Comparison of ENCODE assay signal across 8 cellular contexts in genomic region chr9:128371622-128372117, GRCh38. TPM values are rescaled to one million over a fixed set of nuclear protein-coding genes. Genes with fewer than 3 reads are reported as not detected.
DNase-seq lines count a peak whose midpoint lies in the region; ATAC-seq lines count a peak whose summit lies in the region.

No MANE protein-coding gene starts in this region.

- H3K27ac ChIP-seq in substantia nigra (ENCODE audit: low read depth, low read length, poor library complexity, severe bottlenecking), result peak overlapping the region; percentile 99

- no peak for ATAC-seq in activated naive CD8-positive, alpha-beta T cell treated with anti-CD3 and anti-CD28 coated beads, Interleukin-2, amount 10 ng/mL, durations not matched to agents 7 days and 5 days (ENCODE audit: low read depth)
- ATAC-seq in GM21717 (IDR thresholded peaks at IDR 0.05; ENCODE audit: unreplicated experiment), result no peak

- H3K9me3 Mint-ChIP-seq in activated naive CD8-positive, alpha-beta T cell treated with anti-CD3 and anti-CD28 coated beads, Interleukin-2, amount 10 ng/mL, durations not matched to agents 7 days and 5 days, result no peaks in the 10 kb centered on the region
- H3K9me3 Mint-ChIP-seq in immature natural killer cell, result no peaks in the 10 kb centered on the region

- DNase-seq in NOMO-1 treated with dmso at 0.1 percent for 144 hours (lab: John Stamatoyannopoulos, UW; ENCODE audit: unreplicated experiment) (peak; percentile 56), NOMO-1 (lab: John Stamatoyannopoulos, UW; ENCODE audit: unreplicated experiment in 2 of 2) (no peak), immature natural killer cell (no peak), substantia nigra (lab: John Stamatoyannopoulos, UW) (no peak), GDM1 (lab: John Stamatoyannopoulos, UW) (no peak), NCI-H510A treated with DMSO at 0.1 percent for 48 hours (lab: John Stamatoyannopoulos, UW) (no peak)
- no peak for DNase-seq in activated naive CD8-positive, alpha-beta T cell treated with anti-CD3 and anti-CD28 coated beads, Interleukin-2, amount 10 ng/mL, durations not matched to agents 7 days and 5 days

- POLR2A ChIA-PET in activated naive CD8-positive, alpha-beta T cell treated with anti-CD3 and anti-CD28 coated beads, Interleukin-2, amount 10 ng/mL, durations not matched to agents 7 days and 5 days (lab: Charles Lee), result interaction anchor here (0.6 to 2.7 kb wide), 12 partner anchors 10 to 296 kb away, joined by 3 to 23 read pairs (median 4); partner anchors contain the start of genes CERCAM, GLE1 and SPTAN1

- peaks cover 25% of the 10 kb centered on the region for H3K4me1 Mint-ChIP-seq in activated naive CD8-positive, alpha-beta T cell treated with anti-CD3 and anti-CD28 coated beads, Interleukin-2, amount 10 ng/mL, durations not matched to agents 7 days and 5 days
- H3K4me1 Mint-ChIP-seq in immature natural killer cell, result peaks cover 35 to 39% of the 10 kb centered on the region in 2 donors

- H3K36me3 Mint-ChIP-seq in activated naive CD8-positive, alpha-beta T cell treated with anti-CD3 and anti-CD28 coated beads, Interleukin-2, amount 10 ng/mL, durations not matched to agents 7 days and 5 days, result peaks cover 7% of the 10 kb centered on the region
- peaks cover 0 to 4% (median 0%) of the 10 kb centered on the region in 3 donors for H3K36me3 Mint-ChIP-seq in immature natural killer cell

- no peaks in the 10 kb centered on the region for H3K27me3 Mint-ChIP-seq in activated naive CD8-positive, alpha-beta T cell treated with anti-CD3 and anti-CD28 coated beads, Interleukin-2, amount 10 ng/mL, durations not matched to agents 7 days and 5 days
- peaks cover 2 to 16% (median 4%) of the 10 kb centered on the region in 3 donors for H3K27me3 Mint-ChIP-seq in immature natural killer cell (ENCODE audit: low read depth in 3 of 3)

- peak overlapping the region; percentile 93 for H3K4me3 Mint-ChIP-seq in activated naive CD8-positive, alpha-beta T cell treated with anti-CD3 and anti-CD28 coated beads, Interleukin-2, amount 10 ng/mL, durations not matched to agents 7 days and 5 days
- H3K4me3 Mint-ChIP-seq in immature natural killer cell, result peak overlapping the region; percentile 95 to 99 (median 96)

- H3K27ac Mint-ChIP-seq in activated naive CD8-positive, alpha-beta T cell treated with anti-CD3 and anti-CD28 coated beads, Interleukin-2, amount 10 ng/mL, durations not matched to agents 7 days and 5 days, result peak overlapping the region; percentile 90
- peak overlapping the region; percentile 95 to 99 (median 98) for H3K27ac Mint-ChIP-seq in immature natural killer cell

RNA-seq across cellular contexts. Expression of gene URM1, which starts 0.5 kb away (rescaled TPM):
- 10 to 100 TPM; 60.7 to 63.4 TPM for total RNA-seq in activated naive CD8-positive, alpha-beta T cell treated with anti-CD3 and anti-CD28 coated beads, Interleukin-2, amount 10 ng/mL, durations not matched to agents 7 days and 5 days
- polyA plus RNA-seq in immature natural killer cell, result 10 to 100 TPM; 52.6 to 70.1 (median 61.5) TPM

RNA-seq across cellular contexts. Expression of gene SLC27A4, which starts 31.3 kb away (rescaled TPM):
- 10 to 100 TPM; 13.6 to 13.9 TPM for total RNA-seq in activated naive CD8-positive, alpha-beta T cell treated with anti-CD3 and anti-CD28 coated beads, Interleukin-2, amount 10 ng/mL, durations not matched to agents 7 days and 5 days
- 10 to 100 TPM in 1 of 3 donors, 1 to 10 TPM in 2; 5.9 to 12.7 (median 7.4) TPM for polyA plus RNA-seq in immature natural killer cell

RNA-seq across cellular contexts. Expression of gene CERCAM, which starts 49.0 kb away (rescaled TPM):
- total RNA-seq in activated naive CD8-positive, alpha-beta T cell treated with anti-CD3 and anti-CD28 coated beads, Interleukin-2, amount 10 ng/mL, durations not matched to agents 7 days and 5 days, result 1 to 10 TPM; 3.5 to 3.7 TPM
- polyA plus RNA-seq in immature natural killer cell, result 10 to 100 TPM in 2 of 3 donors, 1 to 10 TPM in 1; 9.1 to 20.7 (median 10.2) TPM

RNA-seq across cellular contexts. Expression of gene COQ4, which starts 49.0 kb away (rescaled TPM):
- 10 to 100 TPM; 34.9 to 35.1 TPM for total RNA-seq in activated naive CD8-positive, alpha-beta T cell treated with anti-CD3 and anti-CD28 coated beads, Interleukin-2, amount 10 ng/mL, durations not matched to agents 7 days and 5 days
- 10 to 100 TPM; 34.1 to 52.3 (median 44.1) TPM for polyA plus RNA-seq in immature natural killer cell

RNA-seq across cellular contexts. Expression of gene TRUB2, which starts 49.4 kb away (rescaled TPM):
- 10 to 100 TPM; 18.7 to 21.0 TPM for total RNA-seq in activated naive CD8-positive, alpha-beta T cell treated with anti-CD3 and anti-CD28 coated beads, Interleukin-2, amount 10 ng/mL, durations not matched to agents 7 days and 5 days
- 10 to 100 TPM; 19.9 to 32.0 (median 25.7) TPM for polyA plus RNA-seq in immature natural killer cell
